16 cellular contexts compared by ENCODE assay signal in genomic region chr20:37598101-37598530, GRCh38.
A peak's percentile ranks its signal among the peaks of the same experiment; 100 is the strongest.
DNase-seq lines count a peak whose midpoint lies in the region; ATAC-seq, FAIRE-seq and TF ChIP-seq lines count a peak whose summit lies in the region.
"Had no signal": no experiment of that assay in that cellular context is flagged by ENCODE, and none has a peak within 500 bp of the region (broad histone marks: within the 10 kb centered on the region; RNA-seq: fewer than 3 reads in every experiment).

No MANE protein-coding gene starts in this region.

- DNase-seq in GM23338 (ENCODE audit: low spot score): peak; percentile 81
- DNase-seq in NCI-H1694 (lab: John Stamatoyannopoulos, UW): peak; percentile 83
- no peak for DNase-seq in K562 (ENCODE audit: extremely low read depth in 1 of 4, low spot score in 3 of 4)
- peak; percentile 66 for DNase-seq in nephron progenitor cell
- no peak for DNase-seq in SW 1271 (lab: John Stamatoyannopoulos, UW)
- no peak for DNase-seq in activated T-cell treated with anti-CD3 and anti-CD28 coated beads, Interleukin-2, amount 50 U/mL, for 24 hours
- DNase-seq in ACHN: no peak
- DNase-seq: activated CD4-positive, alpha-beta T cell treated with anti-CD3 and anti-CD28 coated beads for 36 hours; dermis blood vessel endothelial cell; PC-9; T-helper 1 cell had no signal

- H3K27ac Mint-ChIP-seq in GM23338 (peak overlapping the region; percentile 80; the same call in 1 of the 2 replicates), nephron progenitor cell (no peak overlapping the region)
- H3K27ac Mint-ChIP-seq in activated T-cell treated with anti-CD3 and anti-CD28 coated beads, Interleukin-2, amount 50 U/mL, for 24 hours: no peak overlapping the region
- H3K27ac Mint-ChIP-seq: activated CD4-positive, alpha-beta T cell treated with anti-CD3 and anti-CD28 coated beads for 36 hours; activated T-helper 1 cell treated with anti-CD3 and anti-CD28 coated beads, Interleukin-12 subunit alpha, Interleukin-12 subunit beta, Interleukin-2, Interleukin-4 antibody, amounts not matched to agents 30 ng/mL and 10 ng/mL and 1 ng/mL, durations not matched to agents 14 hours and 24 hours and 36 hours had no signal

- no peak for TF ChIP-seq POLR2A in K562 (conservative IDR thresholded peaks at IDR 0.05)

- H3K4me1 Mint-ChIP-seq in GM23338: peaks cover 12% of the 10 kb centered on the region
- H3K4me1 Mint-ChIP-seq in nephron progenitor cell: peaks cover 32% of the 10 kb centered on the region
- H3K4me1 Mint-ChIP-seq in activated T-cell treated with anti-CD3 and anti-CD28 coated beads, Interleukin-2, amount 50 U/mL, for 24 hours (ENCODE audit: low read depth): no peaks in the 10 kb centered on the region
- H3K4me1 Mint-ChIP-seq: activated CD4-positive, alpha-beta T cell treated with anti-CD3 and anti-CD28 coated beads for 36 hours had no signal

- H3K4me1 ChIP-seq in GM23338 (ENCODE audit: insufficient read depth): peaks cover 12% of the 10 kb centered on the region
- peaks cover 0 to 5% of the 10 kb centered on the region in 2 experiments; a peak in 1 of 5 replicates for H3K4me1 ChIP-seq in K562 (replicated peaks in 1 of 2; ENCODE audit: control insufficient read depth in 2 of 2, insufficient read depth in 2 of 2, low read length in 2 of 2)
- H3K4me1 ChIP-seq: ascending aorta had no signal

- H3K27ac ChIP-seq in GM23338 (ENCODE audit: low read depth): no peak overlapping the region
- no peak overlapping the region for H3K27ac ChIP-seq in K562 (ENCODE audit: extremely low read depth, low read depth, low read length)
- H3K27ac ChIP-seq: ascending aorta, C4-2B, HL-60, PC-9 had no signal

- H3K4me3 Mint-ChIP-seq in GM23338: peak overlapping the region; percentile 47; the same call in 2 of the 3 replicates
- peak overlapping the region; percentile 40 for H3K4me3 Mint-ChIP-seq in nephron progenitor cell
- H3K4me3 Mint-ChIP-seq in activated T-cell treated with anti-CD3 and anti-CD28 coated beads, Interleukin-2, amount 50 U/mL, for 24 hours: no peak overlapping the region
- H3K4me3 Mint-ChIP-seq: activated CD4-positive, alpha-beta T cell treated with anti-CD3 and anti-CD28 coated beads for 36 hours; activated T-helper 1 cell treated with anti-CD3 and anti-CD28 coated beads, Interleukin-12 subunit alpha, Interleukin-12 subunit beta, Interleukin-2, Interleukin-4 antibody, amounts not matched to agents 30 ng/mL and 10 ng/mL and 1 ng/mL, durations not matched to agents 14 hours and 24 hours and 36 hours had no signal

- H3K36me3 Mint-ChIP-seq in GM23338 (ENCODE audit: low read depth): no peaks in the 10 kb centered on the region
- no peaks in the 10 kb centered on the region for H3K36me3 Mint-ChIP-seq in nephron progenitor cell (ENCODE audit: low read depth)
- H3K36me3 Mint-ChIP-seq in activated T-cell treated with anti-CD3 and anti-CD28 coated beads, Interleukin-2, amount 50 U/mL, for 24 hours (ENCODE audit: low read depth): no peaks in the 10 kb centered on the region

- no peaks in the 10 kb centered on the region for H3K79me2 ChIP-seq in GM23338 (replicated peaks; ENCODE audit: insufficient read depth)
- H3K79me2 ChIP-seq in K562 (ENCODE audit: control insufficient read depth, insufficient read depth, low read length): no peaks in the 10 kb centered on the region

- H4K20me1 ChIP-seq in GM23338 (replicated peaks; ENCODE audit: insufficient read depth) (no peaks in the 10 kb centered on the region), K562 (replicated peaks; ENCODE audit: control insufficient read depth, insufficient read depth, low read length) (no peaks in the 10 kb centered on the region)

- no peak for TF ChIP-seq RAD21 in K562 (CRISPR knock-in tag; conservative IDR thresholded peaks at IDR 0.05 in 1 of 2, IDR thresholded peaks at IDR 0.05 in 1 of 2)

- in situ Hi-C loops in K562 (cut with MboI): no loop called here
- in situ Hi-C loops in ACHN (cut with HindIII; ENCODE audit: low pct_ligation_motif_present, low pct_unique_long_range_greater_than_20kb, low sequenced_read_pairs): no loop called here

- H3K4me2 ChIP-seq in GM23338: peak overlapping the region; percentile 91
- H3K4me2 ChIP-seq in K562 (ENCODE audit: insufficient read depth, low read length): no peak overlapping the region
- H3K4me2 ChIP-seq: PC-9 had no signal

- POLR2A ChIA-PET in K562 (lab: Yijun Ruan, JAX): no interaction called here

- H3K4me3 ChIP-seq in GM23338: peak overlapping the region; percentile 61
- H3K4me3 ChIP-seq in K562: no peak overlapping the region
- H3K4me3 ChIP-seq: ascending aorta, PC-9 had no signal

- 3% methylated on average over 14 of the region's 24 CpGs for WGBS in K562 (ENCODE audit: insufficient coverage, low coverage, missing lambda C conversion rate)

- TF ChIP-seq CTCF in GM23338 (conservative IDR thresholded peaks at IDR 0.05; ENCODE audit: low read depth in 2 of 2) (no peak), K562 (IDR thresholded peaks at IDR 0.05 in 2 of 3, conservative IDR thresholded peaks at IDR 0.05 in 1 of 3; ENCODE audit: insufficient read depth in 2 of 3, low read depth in 1 of 3, low read length in 3 of 3) (no peak), nephron progenitor cell (IDR thresholded peaks at IDR 0.05) (no peak)

- H2AFZ ChIP-seq in GM23338 (peak overlapping the region; percentile 95), K562 (ENCODE audit: low read depth, low read length) (no peak overlapping the region)
- H2AFZ ChIP-seq: PC-9 had no signal

- H3K27me3 ChIP-seq in GM23338 (ENCODE audit: insufficient read depth): no peaks in the 10 kb centered on the region
- H3K27me3 ChIP-seq in K562 (ENCODE audit: control insufficient read depth in 2 of 2, insufficient read depth in 2 of 2, low read length in 2 of 2): peaks cover 7 to 37% of the 10 kb centered on the region in 2 experiments; a peak in 3 of 5 replicates
- H3K27me3 ChIP-seq: ascending aorta had no signal

- no peaks in the 10 kb centered on the region; the same call in 1 of the 2 replicates for H3K9me3 ChIP-seq in K562 (replicated peaks; ENCODE audit: control insufficient read depth, insufficient read depth, low read depth, low read length)
- H3K9me3 ChIP-seq: ascending aorta had no signal

- no peak for TF ChIP-seq EP300 in K562 (IDR thresholded peaks at IDR 0.05; ENCODE audit: low read length)

- CTCF ChIA-PET in K562 (lab: Yijun Ruan, JAX; ENCODE audit: low intra/inter-chr PET ratio): interaction anchor here (0.6 kb wide), 1 partner anchor 18 kb away, joined by 3 read pairs; no protein-coding TSS in a partner anchor

- intact Hi-C loops in K562 (cut with micrococcal nuclease): no loop called here

- no peaks in the 10 kb centered on the region for H3K9me1 ChIP-seq in K562 (ENCODE audit: control insufficient read depth, insufficient read depth, low read length)

- ATAC-seq in GM23338 (peak; percentile 96), K562 (no peak), GM19324 (IDR thresholded peaks at IDR 0.05; ENCODE audit: low FRiP score, unreplicated experiment) (no peak)
- ATAC-seq: activated CD4-positive, alpha-beta T cell treated with anti-CD3 and anti-CD28 coated beads for 36 hours had no signal

- no peaks in the 10 kb centered on the region for H3K9me3 Mint-ChIP-seq in GM23338
- H3K9me3 Mint-ChIP-seq in nephron progenitor cell: no peaks in the 10 kb centered on the region
- no peaks in the 10 kb centered on the region for H3K9me3 Mint-ChIP-seq in activated T-cell treated with anti-CD3 and anti-CD28 coated beads, Interleukin-2, amount 50 U/mL, for 24 hours
- H3K9me3 Mint-ChIP-seq: activated T-helper 1 cell treated with anti-CD3 and anti-CD28 coated beads, Interleukin-12 subunit alpha, Interleukin-12 subunit beta, Interleukin-2, Interleukin-4 antibody, amounts not matched to agents 30 ng/mL and 10 ng/mL and 1 ng/mL, durations not matched to agents 14 hours and 24 hours and 36 hours had no signal

- FAIRE-seq in K562 (lab: Jason Lieb, UNC): no peak

- H3K27me3 Mint-ChIP-seq in GM23338 (ENCODE audit: insufficient read depth, low read depth, poor library complexity) (peaks cover 4% of the 10 kb centered on the region), nephron progenitor cell (ENCODE audit: low read depth, poor library complexity) (peaks cover 32% of the 10 kb centered on the region)
- H3K27me3 Mint-ChIP-seq in activated T-cell treated with anti-CD3 and anti-CD28 coated beads, Interleukin-2, amount 50 U/mL, for 24 hours: peaks cover 45% of the 10 kb centered on the region

- H3K36me3 ChIP-seq in GM23338 (ENCODE audit: insufficient read depth) (no peaks in the 10 kb centered on the region), K562 (ENCODE audit: control insufficient read depth, insufficient read depth, low read length) (no peaks in the 10 kb centered on the region)
- H3K36me3 ChIP-seq: ascending aorta had no signal

- no TSS peak for BruUV-seq in K562 (replicated peaks; lab: Mats Ljungman, UMichigan)

- no peaks in the 10 kb centered on the region for H3F3A ChIP-seq in GM23338 (replicated peaks; ENCODE audit: low read depth)

- no peak overlapping the region for H3K9ac ChIP-seq in K562 (ENCODE audit: insufficient read depth in 1 of 2, low read depth in 2 of 2, low read length in 2 of 2)

- H3K9me2 ChIP-seq in GM23338 (ENCODE audit: insufficient read depth): 0 out of 2 replicates have a peak, but pooled peaks cover 3% of the 10 kb centered on the region

TF ChIP-seq in GM23338, 12 proteins besides CTCF, POLR2A, EP300 and RAD21:
- TF ChIP-seq NANOG (IDR thresholded peaks at IDR 0.05; ENCODE audit: borderline replicate concordance) (no peak), EZH2 (IDR thresholded peaks at IDR 0.05; ENCODE audit: low read depth, unreplicated experiment) (no peak), POLR2AphosphoS5 (IDR thresholded peaks at IDR 0.05; ENCODE audit: low read depth) (peak; percentile 37; the same call in 1 of the 2 replicates), CREB1 (CRISPR knock-in tag; IDR thresholded peaks at IDR 0.05; ENCODE audit: low read depth) (peak; percentile 80)
TF ChIP-seq in GM23338: peak in this region for 2.

TF ChIP-seq in K562, 482 proteins besides CTCF, POLR2A, EP300 and RAD21 (continues in another document):
- TF ChIP-seq KLF16 (IDR thresholded peaks at IDR 0.05): peak; percentile 87
- peak; percentile 5 for TF ChIP-seq MEIS2 (IDR thresholded peaks at IDR 0.05; ENCODE audit: partially characterized antibody)
- TF ChIP-seq EGR1 (conservative IDR thresholded peaks at IDR 0.05): 0 out of 2 replicates have a peak, but pooled peaks have one; percentile 25
- peak; percentile 64 for TF ChIP-seq PKNOX1 (IDR thresholded peaks at IDR 0.05)
- no peak for TF ChIP-seq RBM14 (IDR thresholded peaks at IDR 0.05; ENCODE audit: borderline replicate concordance, insufficient read depth, low read depth, low read length)
- no peak for TF ChIP-seq BACH1 (tag; IDR thresholded peaks at IDR 0.05)
- TF ChIP-seq NFYB (IDR thresholded peaks at IDR 0.05; ENCODE audit: extremely low read depth, insufficient read length): no peak

Comparison
In these comparisons a context has a peak if more than half of its experiments do, and no peak if none do; other contexts are left out.
1. DNase-seq: peak in GM23338 (single experiment), NCI-H1694 (single experiment) and nephron progenitor cell (single experiment); none in K562 (0 of 4), SW 1271 (0 of 2), activated T-cell treated with anti-CD3 and anti-CD28 coated beads, Interleukin-2, amount 50 U/mL, for 24 hours (single experiment) and ACHN (single experiment).